ENCODE assay signal across 22 cellular contexts in the genomic region with DNA sequence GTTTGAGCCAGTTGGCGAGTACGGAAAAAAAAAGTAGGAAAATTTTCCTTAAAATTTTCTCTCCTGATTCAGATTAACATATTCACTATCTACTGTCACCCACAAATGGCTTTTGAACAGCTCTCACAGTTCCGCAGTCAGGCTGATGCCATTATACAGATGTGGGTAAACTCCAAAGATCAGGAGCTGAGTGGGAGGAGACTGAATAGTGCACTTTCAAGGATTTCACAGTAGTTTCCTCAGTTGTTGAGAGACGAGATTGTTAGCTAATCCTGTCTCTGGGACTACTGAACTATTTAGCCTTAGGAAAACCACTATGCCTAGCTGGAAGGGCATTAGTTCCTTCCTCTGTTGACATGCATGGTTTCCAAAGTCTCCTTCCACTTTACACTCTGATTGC.
"Had no signal": no experiment of that assay in that cellular context is flagged by ENCODE, and none has a peak within 500 bp of the region (broad histone marks: within the 10 kb centered on the region; RNA-seq: fewer than 3 reads in every experiment).

No MANE protein-coding gene starts in this region.

- DNase-seq: cerebellar nuclear complex; colonic mucosa; cortex of kidney; effector CD8-positive, alpha-beta T cell; effector memory CD8-positive, alpha-beta T cell; endodermal cell; erythroblast; esophagus squamous epithelium; foreskin fibroblast; foreskin melanocyte; gastrocnemius medialis; glutamatergic neuron; heart right ventricle; hypothalamus; left cardiac atrium; left ventricle myocardium inferior; lower lobe of right lung; mesenchymal stem cell; mucosa of descending colon had no signal

- H3K4me3 Mint-ChIP-seq: dendritic cell treated with granulocyte-macrophage colony-stimulating factor and Interleukin-4, amounts not matched to agents 40 ng/mL and 50 ng/mL, for 4 days; effector memory CD8-positive, alpha-beta T cell; endodermal cell; mesothelial cell of epicardium had no signal

- H3K9me3 ChIP-seq: colonic mucosa, esophagus squamous epithelium, gastrocnemius medialis, heart right ventricle, left ventricle myocardium inferior, lower lobe of right lung, mucosa of descending colon had no signal

- H3K36me3 ChIP-seq: colonic mucosa, esophagus squamous epithelium, gastrocnemius medialis, heart right ventricle, left ventricle myocardium inferior, lower lobe of right lung had no signal

- H3K27me3 Mint-ChIP-seq: dendritic cell treated with granulocyte-macrophage colony-stimulating factor and Interleukin-4, amounts not matched to agents 40 ng/mL and 50 ng/mL, for 4 days had no signal

- H3K27me3 ChIP-seq: colonic mucosa, esophagus squamous epithelium, gastrocnemius medialis, heart right ventricle had no signal

- H3K9me3 Mint-ChIP-seq: dendritic cell treated with granulocyte-macrophage colony-stimulating factor and Interleukin-4, amounts not matched to agents 40 ng/mL and 50 ng/mL, for 4 days; endodermal cell; mesothelial cell of epicardium had no signal

- H3K36me3 Mint-ChIP-seq: mesothelial cell of epicardium had no signal

- H3K27ac Mint-ChIP-seq: dendritic cell treated with granulocyte-macrophage colony-stimulating factor and Interleukin-4, amounts not matched to agents 40 ng/mL and 50 ng/mL, for 4 days; effector memory CD8-positive, alpha-beta T cell; endodermal cell; mesothelial cell of epicardium had no signal

- H3K4me3 ChIP-seq: colonic mucosa, esophagus squamous epithelium, gastrocnemius medialis, heart right ventricle, left ventricle myocardium inferior, lower lobe of right lung, mucosa of descending colon had no signal

- H3K27ac ChIP-seq: colonic mucosa, epithelial cell of prostate, esophagus squamous epithelium, gastrocnemius medialis, heart right ventricle, left ventricle myocardium inferior, lower lobe of right lung had no signal
